In genomic region chr2:237326250-237327171, GRCh38 we compare ENCODE assay signal across 9 cellular contexts.
DNase-seq lines count a peak whose midpoint lies in the region; ATAC-seq and TF ChIP-seq lines count a peak whose summit lies in the region.
"Had no signal": no experiment of that assay in that cellular context is flagged by ENCODE, and none has a peak within 500 bp of the region (broad histone marks: within the 10 kb centered on the region; RNA-seq: fewer than 3 reads in every experiment).

No MANE protein-coding gene starts in this region.

- DNase-seq in colonic mucosa (no peak), right cardiac atrium (peak in 1 of 3 donors; percentile 65), prostate gland (ENCODE audit: low spot score) (no peak), T-helper 1 cell (no peak), NCI-H510A (lab: John Stamatoyannopoulos, UW) (no peak), foreskin melanocyte (no peak), AG20443 (ENCODE audit: low spot score) (no peak)
- DNase-seq: activated T-cell treated with anti-CD3 and anti-CD28 coated beads, Interleukin-2, amount 50 U/mL, for 48 hours had no signal

- H3K9me3 ChIP-seq in colonic mucosa (no peaks in the 10 kb centered on the region), right cardiac atrium (ENCODE audit: control insufficient read depth, low read length) (no peaks in the 10 kb centered on the region), prostate gland (no peaks in the 10 kb centered on the region)

- no peaks in the 10 kb centered on the region for H3K27me3 ChIP-seq in colonic mucosa
- H3K27me3 ChIP-seq in right cardiac atrium (ENCODE audit: control insufficient read depth, insufficient read depth): no peaks in the 10 kb centered on the region
- no peaks in the 10 kb centered on the region for H3K27me3 ChIP-seq in prostate gland (replicated peaks; ENCODE audit: insufficient read depth)

- ATAC-seq in right cardiac atrium: peak; percentile 64 to 69

- H3K9ac ChIP-seq in colonic mucosa (ENCODE audit: low read depth in 2 of 2, low read length in 2 of 2): peak overlapping the region in 1 of 2 donors; percentile 35

- TF ChIP-seq CTCF in C4-2B (conservative IDR thresholded peaks at IDR 0.05) (no peak), colonic mucosa (IDR thresholded peaks at IDR 0.05) (no peak), prostate gland (IDR thresholded peaks at IDR 0.05) (no peak)

- WGBS in right cardiac atrium: 49% methylated on average over 12 of the region's 12 CpGs
- WGBS in prostate gland: 31% methylated on average over 12 of the region's 12 CpGs

- H3K27ac ChIP-seq in C4-2B (peak overlapping the region; percentile 7; the same call in 1 of the 2 replicates), colonic mucosa (peak overlapping the region; percentile 62), right cardiac atrium (ENCODE audit: low read length) (peak overlapping the region; percentile 19), prostate gland (peak overlapping the region; percentile 45 to 56)

- no peaks in the 10 kb centered on the region for H3K4me1 ChIP-seq in colonic mucosa
- peaks cover 4% of the 10 kb centered on the region for H3K4me1 ChIP-seq in right cardiac atrium (ENCODE audit: control insufficient read depth, insufficient read depth, low read length)
- no peaks in the 10 kb centered on the region for H3K4me1 ChIP-seq in prostate gland (replicated peaks)

- H3K4me3 ChIP-seq in colonic mucosa (no peak overlapping the region), right cardiac atrium (ENCODE audit: low read length) (no peak overlapping the region), prostate gland (no peak overlapping the region)

- intact Hi-C loops in colonic mucosa (cut with DNase I): no loop called here
- intact Hi-C loops in right cardiac atrium (cut with DNase I): loop anchor here in 1 of 4 donors (10.0 kb wide), 1 partner anchor 162 kb away; no protein-coding TSS in a partner anchor
- intact Hi-C loops in prostate gland (cut with DNase I): no loop called here

- H3K36me3 ChIP-seq in colonic mucosa (no peaks in the 10 kb centered on the region), prostate gland (no peaks in the 10 kb centered on the region)

- TF ChIP-seq POLR2A in prostate gland (IDR thresholded peaks at IDR 0.05): no peak

Comparison
In these comparisons a context has a peak if more than half of its experiments do, and no peak if none do; other contexts are left out.
1. H3K27ac ChIP-seq: peak in every context shown above with its lines; median percentile 62 in colonic mucosa; 50 in prostate gland; 19 in right cardiac atrium; 7 in C4-2B.